Comparison of ENCODE assay signal across 21 cellular contexts in the genomic region with DNA sequence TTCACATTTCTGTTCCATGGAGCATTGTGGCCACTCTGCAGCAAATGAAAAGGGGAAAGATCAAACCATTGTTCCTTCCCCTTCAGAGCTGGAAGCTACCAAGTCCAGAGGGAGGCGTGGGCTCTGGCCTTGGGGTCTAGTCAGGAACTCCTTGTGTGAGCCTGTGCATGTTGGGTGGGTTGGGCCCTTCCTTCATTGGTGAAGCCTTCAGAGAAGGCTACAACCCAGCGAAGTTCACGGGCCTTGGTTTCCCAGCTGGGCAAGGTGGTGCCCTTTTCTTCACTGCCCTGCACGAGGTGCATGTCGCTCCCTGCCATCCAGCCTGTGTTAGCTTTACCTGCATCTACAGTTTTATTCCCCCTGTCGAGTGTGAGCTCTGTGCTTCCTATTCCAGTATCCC.
"Had no signal": no experiment of that assay in that cellular context is flagged by ENCODE, and none has a peak within 500 bp of the region (broad histone marks: within the 10 kb centered on the region; RNA-seq: fewer than 3 reads in every experiment).

No MANE protein-coding gene starts in this region.

- H3K4me3 Mint-ChIP-seq: immature natural killer cell; naive thymus-derived CD8-positive, alpha-beta T cell; neural progenitor cell had no signal

- H3K9me3 Mint-ChIP-seq: immature natural killer cell; naive thymus-derived CD8-positive, alpha-beta T cell; neural progenitor cell had no signal

- DNase-seq: cerebellar nuclear complex; dorsolateral prefrontal cortex; effector CD4-positive, alpha-beta T cell; hypothalamus; immature natural killer cell; mesendoderm; naive thymus-derived CD8-positive, alpha-beta T cell; small intestine; stimulated activated CD4-positive, alpha-beta T cell treated with anti-CD3 and anti-CD28 coated beads, Interleukin-15, amount 100 ng/mL, for 24 hours; stimulated activated CD4-positive, alpha-beta T cell treated with anti-CD3 and anti-CD28 coated beads, Interleukin-2, amount 100 ng/mL, for 48 hours; stimulated activated naive CD4-positive, alpha-beta T cell treated with Interleukin-2 at 50 U/mL for 16 hours; stomach; thyroid gland; upper lobe of left lung had no signal

- H3K9me3 ChIP-seq: right lobe of liver, stomach, thyroid gland, upper lobe of left lung had no signal

- H3K4me1 ChIP-seq: neural progenitor cell, parathyroid adenoma had no signal

- H3K27ac Mint-ChIP-seq: immature natural killer cell, neural progenitor cell had no signal

- H3K36me3 Mint-ChIP-seq: naive thymus-derived CD8-positive, alpha-beta T cell had no signal

- H3K27ac ChIP-seq: dorsolateral prefrontal cortex, neural progenitor cell, parathyroid adenoma, right lobe of liver, stomach, thyroid gland, upper lobe of left lung had no signal

- H3K27me3 Mint-ChIP-seq: naive thymus-derived CD8-positive, alpha-beta T cell; progenitor cell of endocrine pancreas had no signal

- H3K27me3 ChIP-seq: dorsolateral prefrontal cortex, neural progenitor cell, right lobe of liver, stomach, thyroid gland, upper lobe of left lung had no signal

- FAIRE-seq: frontal cortex, keratinocyte, small intestine, urothelium cell line had no signal

- ATAC-seq: naive thymus-derived CD8-positive, alpha-beta T cell; right lobe of liver had no signal

- H3K79me2 ChIP-seq: parathyroid adenoma had no signal

- H3K4me3 ChIP-seq: dorsolateral prefrontal cortex, neural progenitor cell, right lobe of liver, stomach, thyroid gland, upper lobe of left lung had no signal

- H3K36me3 ChIP-seq: neural progenitor cell, right lobe of liver, thyroid gland, upper lobe of left lung had no signal

- H3K9ac ChIP-seq: neural progenitor cell, parathyroid adenoma had no signal

- H3K4me2 ChIP-seq: neural progenitor cell had no signal

- H2AFZ ChIP-seq: neural progenitor cell, parathyroid adenoma had no signal
